ENCODE assay signal across 9 cellular contexts in genomic region chr17:4249452-4250029, GRCh38. TPM values are rescaled to one million over a fixed set of nuclear protein-coding genes. Genes with fewer than 3 reads are reported as not detected.
DNase-seq lines count a peak whose midpoint lies in the region; ATAC-seq and TF ChIP-seq lines count a peak whose summit lies in the region.
"Had no signal": no experiment of that assay in that cellular context is flagged by ENCODE, and none has a peak within 500 bp of the region (broad histone marks: within the 10 kb centered on the region; RNA-seq: fewer than 3 reads in every experiment).

No MANE protein-coding gene starts in this region.

- no peaks in the 10 kb centered on the region for H3K9me3 Mint-ChIP-seq in activated CD4-positive, alpha-beta memory T cell treated with anti-CD3 and anti-CD28 coated beads, Interleukin-2, amount 10 ng/mL, durations not matched to agents 7 days and 5 days
- no peaks in the 10 kb centered on the region for H3K9me3 Mint-ChIP-seq in activated CD4-positive, alpha-beta memory T cell treated with anti-CD3 and anti-CD28 coated beads for 36 hours

- POLR2A ChIA-PET in activated CD4-positive, alpha-beta memory T cell treated with anti-CD3 and anti-CD28 coated beads, Interleukin-2, amount 10 ng/mL, durations not matched to agents 7 days and 5 days (lab: Charles Lee) = interaction anchor here (0.7 kb wide), 1 partner anchor 212 kb away, joined by 3 read pairs; no protein-coding TSS in a partner anchor
- POLR2A ChIA-PET in activated CD4-positive, alpha-beta memory T cell treated with anti-CD3 and anti-CD28 coated beads for 36 hours (lab: Charles Lee) = interaction anchor here (1.3 kb wide), 2 partner anchors 14 to 106 kb away, joined by 3 to 6 read pairs; partner anchors contain the start of gene ANKFY1

- no peaks in the 10 kb centered on the region for H3K36me3 ChIP-seq in body of pancreas (replicated peaks in 1 of 2; ENCODE audit: insufficient read depth in 1 of 2, low read depth in 2 of 2)

- no peak for DNase-seq in activated CD4-positive, alpha-beta memory T cell treated with anti-CD3 and anti-CD28 coated beads, Interleukin-2, amount 10 ng/mL, durations not matched to agents 7 days and 5 days
- no peak for DNase-seq in activated CD4-positive, alpha-beta memory T cell treated with anti-CD3 and anti-CD28 coated beads for 36 hours
- DNase-seq in NCI-H460 (ENCODE audit: extremely low read depth, low read depth) (peak; percentile 34), body of pancreas (no peak), lung microvascular endothelial cell (ENCODE audit: low read depth in 2 of 2) (peak; percentile 53 to 62)
- no peak for DNase-seq in stimulated activated CD4-positive, alpha-beta T cell treated with anti-CD3 and anti-CD28 coated beads, Interleukin-2, amount 100 ng/mL, for 48 hours
- no peak for DNase-seq in activated CD4-positive, alpha-beta T cell treated with anti-CD3 and anti-CD28 coated beads for 4 hours

- no peak overlapping the region for H3K27ac ChIP-seq in body of pancreas

- no peak overlapping the region for H3K4me3 Mint-ChIP-seq in activated CD4-positive, alpha-beta memory T cell treated with anti-CD3 and anti-CD28 coated beads, Interleukin-2, amount 10 ng/mL, durations not matched to agents 7 days and 5 days
- H3K4me3 Mint-ChIP-seq in activated CD4-positive, alpha-beta memory T cell treated with anti-CD3 and anti-CD28 coated beads for 36 hours = no peak overlapping the region
- H3K4me3 Mint-ChIP-seq: activated naive CD8-positive, alpha-beta T cell had no signal

- peaks cover 31% of the 10 kb centered on the region for H3K4me1 ChIP-seq in body of pancreas

- peaks cover 30% of the 10 kb centered on the region for H3K36me3 Mint-ChIP-seq in activated CD4-positive, alpha-beta memory T cell treated with anti-CD3 and anti-CD28 coated beads, Interleukin-2, amount 10 ng/mL, durations not matched to agents 7 days and 5 days (ENCODE audit: low read depth)
- peaks cover 2% of the 10 kb centered on the region for H3K36me3 Mint-ChIP-seq in activated CD4-positive, alpha-beta memory T cell treated with anti-CD3 and anti-CD28 coated beads for 36 hours
- H3K36me3 Mint-ChIP-seq: activated naive CD8-positive, alpha-beta T cell had no signal

- no peaks in the 10 kb centered on the region for H3K27me3 ChIP-seq in body of pancreas

- intact Hi-C loops in activated CD4-positive, alpha-beta memory T cell treated with anti-CD3 and anti-CD28 coated beads for 36 hours (cut with micrococcal nuclease) = no loop called here
- intact Hi-C loops in body of pancreas (cut with DNase I) = no loop called here

- peaks cover 44% of the 10 kb centered on the region for H3K4me1 Mint-ChIP-seq in activated CD4-positive, alpha-beta memory T cell treated with anti-CD3 and anti-CD28 coated beads, Interleukin-2, amount 10 ng/mL, durations not matched to agents 7 days and 5 days
- peaks cover 48% of the 10 kb centered on the region for H3K4me1 Mint-ChIP-seq in activated CD4-positive, alpha-beta memory T cell treated with anti-CD3 and anti-CD28 coated beads for 36 hours (ENCODE audit: low read depth)

- no peak for TF ChIP-seq POLR2A in body of pancreas (IDR thresholded peaks at IDR 0.05)

- H3K4me3 ChIP-seq in body of pancreas = no peak overlapping the region

- ATAC-seq in body of pancreas = no peak
- ATAC-seq in GM18870 (IDR thresholded peaks at IDR 0.05; ENCODE audit: unreplicated experiment) = no peak

- H3K27me3 Mint-ChIP-seq in activated CD4-positive, alpha-beta memory T cell treated with anti-CD3 and anti-CD28 coated beads, Interleukin-2, amount 10 ng/mL, durations not matched to agents 7 days and 5 days = no peaks in the 10 kb centered on the region
- no peaks in the 10 kb centered on the region for H3K27me3 Mint-ChIP-seq in activated CD4-positive, alpha-beta memory T cell treated with anti-CD3 and anti-CD28 coated beads for 36 hours
- H3K27me3 Mint-ChIP-seq: activated naive CD8-positive, alpha-beta T cell had no signal

- peak in 6 of 7 experiments; percentile 20 to 42 (median 36) for TF ChIP-seq CTCF in body of pancreas (IDR thresholded peaks at IDR 0.05)

- H3K9me3 ChIP-seq in body of pancreas = no peaks in the 10 kb centered on the region

- CTCF ChIA-PET in activated CD4-positive, alpha-beta memory T cell treated with anti-CD3 and anti-CD28 coated beads, Interleukin-2, amount 10 ng/mL, durations not matched to agents 7 days and 5 days (lab: Charles Lee) = interaction anchor here (0.6 to 3.3 kb wide), 12 partner anchors 9 to 223 kb away, joined by 3 to 12 read pairs (median 4); no protein-coding TSS in a partner anchor
- CTCF ChIA-PET in activated CD4-positive, alpha-beta memory T cell treated with anti-CD3 and anti-CD28 coated beads for 36 hours (lab: Charles Lee) = interaction anchor here (0.6 to 3.3 kb wide), 11 partner anchors 8 to 171 kb away, joined by 3 to 18 read pairs (median 5); no protein-coding TSS in a partner anchor

- H3K27ac Mint-ChIP-seq in activated CD4-positive, alpha-beta memory T cell treated with anti-CD3 and anti-CD28 coated beads, Interleukin-2, amount 10 ng/mL, durations not matched to agents 7 days and 5 days = peak overlapping the region; percentile 6
- no peak overlapping the region for H3K27ac Mint-ChIP-seq in activated CD4-positive, alpha-beta memory T cell treated with anti-CD3 and anti-CD28 coated beads for 36 hours

- WGBS in body of pancreas, 2 donors = 50 to 53% methylated on average over 4 of the region's 4 CpGs

RNA-seq across cellular contexts. Expression of gene ANKFY1, which starts 14.2 kb away (rescaled TPM):
- total RNA-seq in activated CD4-positive, alpha-beta memory T cell treated with anti-CD3 and anti-CD28 coated beads, Interleukin-2, amount 10 ng/mL, durations not matched to agents 7 days and 5 days = 10 to 100 TPM; 70.7 to 71.6 TPM
- total RNA-seq in activated CD4-positive, alpha-beta memory T cell treated with anti-CD3 and anti-CD28 coated beads for 36 hours = 10 to 100 TPM; 34.6 to 40.5 TPM
- 14.5 and 15.4 TPM in 2 replicates for total RNA-seq in NCI-H460 (2014; rRNA removed; shearing (Covaris generic))
- 20.7 and 28.7 TPM in 2 replicates for polyA plus RNA-seq in NCI-H460 (2014; cell fraction: nucleus; rRNA removed)
- total RNA-seq in body of pancreas (10 to 100 TPM; 17.9 to 40.5 TPM), lung microvascular endothelial cell (19.0 and 22.4 TPM in 2 replicates)

Comparison
In these comparisons a context has a peak if more than half of its experiments do, and no peak if none do; other contexts are left out.
1. DNase-seq: peak in NCI-H460 (single experiment) and lung microvascular endothelial cell (2 of 2); none in activated CD4-positive, alpha-beta memory T cell treated with anti-CD3 and anti-CD28 coated beads, Interleukin-2, amount 10 ng/mL, durations not matched to agents 7 days and 5 days (single experiment), activated CD4-positive, alpha-beta memory T cell treated with anti-CD3 and anti-CD28 coated beads for 36 hours (single experiment), body of pancreas (0 of 4), stimulated activated CD4-positive, alpha-beta T cell treated with anti-CD3 and anti-CD28 coated beads, Interleukin-2, amount 100 ng/mL, for 48 hours (0 of 2) and activated CD4-positive, alpha-beta T cell treated with anti-CD3 and anti-CD28 coated beads for 4 hours (0 of 2).